Comparison of ENCODE assay signal across 1 cellular context in genomic region chr22:37549704-37550059, GRCh38.
TF ChIP-seq lines count a peak whose summit lies in the region.

No MANE protein-coding gene starts in this region.

TF ChIP-seq in endothelial cell of umbilical vein, 7 proteins besides CTCF, POLR2A, EP300 and RAD21:
- no peak for TF ChIP-seq GATA2 (IDR thresholded peaks at IDR 0.05; ENCODE audit: insufficient read depth, insufficient read length, low read depth, low read length)
- no peak for TF ChIP-seq FOS (IDR thresholded peaks at IDR 0.05; ENCODE audit: borderline replicate concordance, insufficient read depth, low read length)
- no peak for TF ChIP-seq MYC (IDR thresholded peaks at IDR 0.05; ENCODE audit: low read depth, low read length)
- TF ChIP-seq POLR2AphosphoS5 (IDR thresholded peaks at IDR 0.05; ENCODE audit: insufficient read depth, low read depth, low read length), result no peak
- no peak for TF ChIP-seq JUN (IDR thresholded peaks at IDR 0.05; ENCODE audit: borderline replicate concordance, insufficient read depth, insufficient read length, low read depth)
- no peak for TF ChIP-seq MAX (IDR thresholded peaks at IDR 0.05; ENCODE audit: insufficient read depth, insufficient read length)
- no peak for TF ChIP-seq EZH2 (IDR thresholded peaks at IDR 0.05; ENCODE audit: borderline replicate concordance, low read depth, low read length, severe bottlenecking)
TF ChIP-seq in endothelial cell of umbilical vein: peak in this region for 0.
